13 cellular contexts compared by ENCODE assay signal in the genomic region with DNA sequence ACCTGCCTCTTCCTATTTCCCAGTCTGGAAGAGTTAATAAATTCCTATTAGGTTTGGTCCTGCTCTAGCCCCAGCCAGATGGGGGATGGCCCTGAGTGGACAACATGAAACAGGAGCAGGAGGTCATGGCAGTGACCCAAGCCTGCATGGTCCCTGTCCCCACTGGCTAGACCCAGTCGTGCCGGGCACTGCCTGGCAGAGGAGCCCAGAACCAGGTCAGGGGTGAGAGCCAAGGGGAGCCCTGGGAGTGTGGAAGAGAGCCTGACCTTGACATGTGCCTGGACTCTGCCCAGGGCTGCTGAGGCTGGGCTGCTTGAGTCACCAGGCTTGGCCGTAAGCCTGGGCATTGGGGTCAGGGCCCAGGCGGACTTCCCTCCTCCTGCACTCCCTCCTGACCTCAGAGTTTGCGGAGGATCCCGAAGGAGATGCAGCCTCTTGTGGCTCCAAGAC. TPM values are rescaled to one million over a fixed set of nuclear protein-coding genes. Genes with fewer than 3 reads are reported as not detected.
A peak's percentile ranks its signal among the peaks of the same experiment; 100 is the strongest.
DNase-seq lines count a peak whose midpoint lies in the region; ATAC-seq, FAIRE-seq and TF ChIP-seq lines count a peak whose summit lies in the region.
"Had no signal": no experiment of that assay in that cellular context is flagged by ENCODE, and none has a peak within 500 bp of the region (broad histone marks: within the 10 kb centered on the region; RNA-seq: fewer than 3 reads in every experiment).

No MANE protein-coding gene starts in this region.

- POLR2A ChIA-PET in endothelial cell of umbilical vein (lab: Charles Lee) (no interaction called here), HepG2 (lab: Yijun Ruan, JAX) (no interaction called here)

- TF ChIP-seq CTCF in endothelial cell of umbilical vein (IDR thresholded peaks at IDR 0.05; ENCODE audit: extremely low read depth in 1 of 2, insufficient read depth in 1 of 2, low read depth in 1 of 2, low read length in 2 of 2) (no peak), HepG2 (CRISPR knock-in tag; IDR thresholded peaks at IDR 0.05) (no peak), upper lobe of left lung (IDR thresholded peaks at IDR 0.05) (no peak)

- no peaks in the 10 kb centered on the region for H3K79me2 ChIP-seq in endothelial cell of umbilical vein (ENCODE audit: control insufficient read depth, insufficient read depth, low read length)
- H3K79me2 ChIP-seq in HepG2 (ENCODE audit: insufficient read depth, low read length) = no peaks in the 10 kb centered on the region

- dilution Hi-C loops in endothelial cell of umbilical vein (cut with MboI; ENCODE audit: extremely low pct_ligation_motif_present, low sequenced_read_pairs) = no loop called here

- BruUV-seq in endothelial cell of umbilical vein (replicated peaks; lab: Mats Ljungman, UMichigan) (no TSS peak), HepG2 (replicated peaks; lab: Mats Ljungman, UMichigan) (no TSS peak)

- H3K36me3 ChIP-seq in endothelial cell of umbilical vein (ENCODE audit: control insufficient read depth in 2 of 2, extremely low read depth in 1 of 2, insufficient read depth in 2 of 2, low read length in 2 of 2) (no peaks in the 10 kb centered on the region), HepG2 (replicated peaks in 1 of 2; ENCODE audit: control insufficient read depth in 1 of 2, insufficient read depth in 2 of 2, low read length in 2 of 2) (no peaks in the 10 kb centered on the region), upper lobe of left lung (no peaks in the 10 kb centered on the region)

- CTCF ChIA-PET in endothelial cell of umbilical vein (lab: Charles Lee) (no interaction called here), HepG2 (lab: Yijun Ruan, JAX; ENCODE audit: low intra/inter-chr PET ratio, low total read pairs) (no interaction called here)

- no peaks in the 10 kb centered on the region for H3K9me3 ChIP-seq in endothelial cell of umbilical vein (replicated peaks; ENCODE audit: control insufficient read depth, insufficient read depth, low read length)
- no peaks in the 10 kb centered on the region for H3K9me3 ChIP-seq in HepG2 (ENCODE audit: low read length)
- no peaks in the 10 kb centered on the region for H3K9me3 ChIP-seq in upper lobe of left lung

- intact Hi-C loops in endothelial cell of umbilical vein (cut with micrococcal nuclease) (no loop called here), HepG2 (cut with micrococcal nuclease; ENCODE audit: unreplicated experiment) (no loop called here)

- H2AFZ ChIP-seq in endothelial cell of umbilical vein (ENCODE audit: low read depth, low read length) = no peak overlapping the region
- H2AFZ ChIP-seq in HepG2 (ENCODE audit: low read length) = no peak overlapping the region

- no peaks in the 10 kb centered on the region for H3K9me1 ChIP-seq in endothelial cell of umbilical vein (replicated peaks; ENCODE audit: control insufficient read depth, extremely low read depth, insufficient read depth, low read length)

- in situ Hi-C loops in HepG2 (cut with HindIII; ENCODE audit: extremely low pct_ligation_motif_present, low pct_unique_long_range_greater_than_20kb) = no loop called here

- WGBS in HepG2 (ENCODE audit: low lambda C conversion rate) = 3% methylated on average over 6 of the region's 6 CpGs
- 42 to 54% methylated on average over 4 to 6 of the region's 6 CpGs for WGBS in upper lobe of left lung, 2 donors

- DNase-seq in HS-5 (ENCODE audit: low read depth) = peak; percentile 22
- peak; percentile 13 for DNase-seq in endothelial cell of umbilical vein (ENCODE audit: low read depth, low spot score)
- DNase-seq in HepG2 (ENCODE audit: low spot score) = no peak
- peak; percentile 39 to 43 for DNase-seq in upper lobe of left lung
- no peak for DNase-seq in NCI-H2227 treated with DMSO at 0.1 percent for 48 hours (lab: John Stamatoyannopoulos, UW)
- DNase-seq in DMS153 treated with DMSO at 0.1 percent for 48 hours (lab: John Stamatoyannopoulos, UW; ENCODE audit: unreplicated experiment) = no peak
- DNase-seq in islet precursor cell = no peak
- DNase-seq: activated CD8-positive, alpha-beta memory T cell treated with anti-CD3 and anti-CD28 coated beads, Interleukin-2, amount 50 U/mL, for 4 hours; DMS 273 treated with DMSO at 0.1 percent for 48 hours; effector CD8-positive, alpha-beta T cell; NCI-H2081; T-helper 9 cell had no signal

- TF ChIP-seq EP300 in HepG2 (IDR thresholded peaks at IDR 0.05; ENCODE audit: low read depth in 2 of 2, low read length in 2 of 2) (peak in 1 of 2 experiments; percentile 11; a peak in 1 of 4 replicates), HepG2 (CRISPR knock-in tag; IDR thresholded peaks at IDR 0.05; ENCODE audit: borderline replicate concordance) (no peak), upper lobe of left lung (IDR thresholded peaks at IDR 0.05) (no peak)

- TF ChIP-seq POLR2A in endothelial cell of umbilical vein (IDR thresholded peaks at IDR 0.05; ENCODE audit: low read depth, low read length) = no peak
- no peak for TF ChIP-seq POLR2A in HepG2 (IDR thresholded peaks at IDR 0.05; ENCODE audit: insufficient read depth in 1 of 2, low read depth in 2 of 2, low read length in 2 of 2)
- TF ChIP-seq POLR2A in upper lobe of left lung (IDR thresholded peaks at IDR 0.05) = no peak

- no peak overlapping the region for H3K4me3 ChIP-seq in endothelial cell of umbilical vein (replicated peaks in 1 of 3; ENCODE audit: insufficient read depth in 1 of 3, low read depth in 1 of 3, low read length in 3 of 3)
- H3K4me3 ChIP-seq in HepG2 (replicated peaks in 1 of 3; ENCODE audit: insufficient read depth in 1 of 3, low read depth in 2 of 3, low read length in 3 of 3) = peak overlapping the region in 1 of 3 experiments; percentile 27; a peak in 1 of 6 replicates
- H3K4me3 ChIP-seq in upper lobe of left lung = no peak overlapping the region

- H3K27ac ChIP-seq in endothelial cell of umbilical vein (ENCODE audit: insufficient read depth, low read depth, low read length) (no peak overlapping the region), HepG2 (ENCODE audit: extremely low read length, insufficient read depth, low read length) (no peak overlapping the region), upper lobe of left lung (no peak overlapping the region)

- TF ChIP-seq RAD21 in HepG2 (CRISPR knock-in tag; IDR thresholded peaks at IDR 0.05) = no peak

- no peak overlapping the region for H3K9ac ChIP-seq in endothelial cell of umbilical vein (replicated peaks; ENCODE audit: extremely low read depth, insufficient read depth, low read length)
- no peak overlapping the region for H3K9ac ChIP-seq in HepG2 (ENCODE audit: insufficient read depth, low read depth, low read length)

- FAIRE-seq in endothelial cell of umbilical vein (lab: Jason Lieb, UNC) (no peak), HepG2 (lab: Jason Lieb, UNC) (no peak)

- H4K20me1 ChIP-seq in endothelial cell of umbilical vein (replicated peaks; ENCODE audit: control insufficient read depth, extremely low read depth, insufficient read depth, low read length) (no peaks in the 10 kb centered on the region), HepG2 (ENCODE audit: insufficient read depth, low read length) (no peaks in the 10 kb centered on the region)

- H3K4me2 ChIP-seq in endothelial cell of umbilical vein (ENCODE audit: insufficient read depth, low read length) (no peak overlapping the region), HepG2 (ENCODE audit: low read depth, low read length) (peak overlapping the region; percentile 33)

- peak; percentile 37 for ATAC-seq in HepG2
- ATAC-seq in upper lobe of left lung (ENCODE audit: low FRiP score in 2 of 2) = peak in 1 of 2 donors; percentile 77

- H3K27me3 ChIP-seq in endothelial cell of umbilical vein (ENCODE audit: control insufficient read depth in 2 of 2, insufficient read depth in 2 of 2, low read length in 2 of 2) = peaks cover 32 to 47% of the 10 kb centered on the region in 2 experiments
- peaks cover 27 to 57% of the 10 kb centered on the region in 2 experiments for H3K27me3 ChIP-seq in HepG2 (ENCODE audit: control insufficient read depth in 1 of 2, insufficient read depth in 2 of 2, low read length in 2 of 2)
- H3K27me3 ChIP-seq in upper lobe of left lung = peaks cover 0 to 32% (median 17%) of the 10 kb centered on the region in 4 donors

- peaks cover 2% of the 10 kb centered on the region for H3K4me1 ChIP-seq in endothelial cell of umbilical vein (ENCODE audit: control insufficient read depth, extremely low read depth, insufficient read depth, low read length)
- peaks cover 64% of the 10 kb centered on the region for H3K4me1 ChIP-seq in HepG2 (ENCODE audit: insufficient read depth, low read length)
- H3K4me1 ChIP-seq in upper lobe of left lung = peaks cover 9 to 23% (median 15%) of the 10 kb centered on the region in 4 donors

RNA-seq across cellular contexts. Expression of gene AVP, which starts 3.6 kb away (rescaled TPM):
- total RNA-seq in endothelial cell of umbilical vein = not detected in 2 replicates
- polyA plus RNA-seq in endothelial cell of umbilical vein = not detected in 2 replicates
- polyA plus RNA-seq in endothelial cell of umbilical vein (2011; cell fraction: cytosol; rRNA removed) = not detected in 2 replicates
- not detected in 2 replicates for polyA plus RNA-seq in endothelial cell of umbilical vein (2011; cell fraction: nucleus; rRNA removed)
- not detected in 2 replicates for polyA plus RNA-seq in endothelial cell of umbilical vein (2012)
- not detected in 2 replicates for polyA minus RNA-seq in endothelial cell of umbilical vein
- polyA minus RNA-seq in endothelial cell of umbilical vein (2011; cell fraction: cytosol; rRNA and poly(A)+ RNA removed) = not detected
- polyA minus RNA-seq in endothelial cell of umbilical vein (2011; cell fraction: nucleus; rRNA and poly(A)+ RNA removed) = not detected in 2 replicates
- not detected in 2 replicates for total RNA-seq in HepG2 (2016; rRNA removed; fragmentation: Illumina TruSeq; extraction: Trizol)
- total RNA-seq in HepG2 (2016; cell fraction: cytosol; rRNA removed; fragmentation: Illumina TruSeq; extraction: Trizol; ENCODE audit: low read depth) = not detected in 2 replicates
- not detected in 2 replicates for total RNA-seq in HepG2 (2016; cell fraction: insoluble cytoplasmic fraction; rRNA removed; fragmentation: Illumina TruSeq; extraction: Trizol)
- total RNA-seq in HepG2 (2016; cell fraction: membrane; rRNA removed; fragmentation: Illumina TruSeq; extraction: Trizol) = not detected in 2 replicates
- total RNA-seq in HepG2 (2016; cell fraction: nucleus; rRNA removed; fragmentation: Illumina TruSeq; extraction: Trizol) = not detected in 2 replicates
- 0.12 and 0.21 TPM in 2 replicates for polyA plus RNA-seq in HepG2 (2011; rRNA removed)
- polyA plus RNA-seq in HepG2 (2011; cell fraction: cytosol; rRNA removed) = 0.22 and 0.74 TPM in 2 replicates
- 0.37 and 0.38 TPM in 2 replicates for polyA plus RNA-seq in HepG2 (2011; cell fraction: nucleus; rRNA removed)
- not detected in 2 replicates for polyA plus RNA-seq in HepG2 (2012)
- polyA plus RNA-seq in HepG2 (2016; cell fraction: cytosol; fragmentation: Illumina TruSeq; extraction: Trizol; ENCODE audit: low read depth) = not detected in 2 replicates
- polyA plus RNA-seq in HepG2 (2016; cell fraction: insoluble cytoplasmic fraction; fragmentation: Illumina TruSeq; extraction: Trizol; ENCODE audit: low read depth) = not detected in 2 replicates
- not detected in 2 replicates for polyA plus RNA-seq in HepG2 (2016; cell fraction: membrane; fragmentation: Illumina TruSeq; extraction: Trizol; ENCODE audit: low read depth)
- polyA plus RNA-seq in HepG2 (2016; cell fraction: nucleus; fragmentation: Illumina TruSeq; extraction: Trizol; ENCODE audit: insufficient read depth, low read depth) = not detected in 2 replicates
- not detected in 2 replicates for polyA minus RNA-seq in HepG2 (2011; rRNA and poly(A)+ RNA removed; ENCODE audit: low replicate concordance)
- polyA minus RNA-seq in HepG2 (2011; cell fraction: cytosol; rRNA and poly(A)+ RNA removed) = not detected in 2 replicates
- polyA minus RNA-seq in HepG2 (2011; cell fraction: nucleus; rRNA and poly(A)+ RNA removed) = not detected in 2 replicates
- total RNA-seq in upper lobe of left lung = not detected

RNA-seq across cellular contexts. Expression of gene OXT, which starts 9.5 kb away (rescaled TPM):
- total RNA-seq in endothelial cell of umbilical vein = not detected in 2 replicates
- polyA plus RNA-seq in endothelial cell of umbilical vein = not detected in 2 replicates
- not detected in 2 replicates for polyA plus RNA-seq in endothelial cell of umbilical vein (2011; cell fraction: cytosol; rRNA removed)
- not detected in 2 replicates for polyA plus RNA-seq in endothelial cell of umbilical vein (2011; cell fraction: nucleus; rRNA removed)
- not detected in 2 replicates for polyA plus RNA-seq in endothelial cell of umbilical vein (2012)
- not detected in 2 replicates for polyA minus RNA-seq in endothelial cell of umbilical vein
- polyA minus RNA-seq in endothelial cell of umbilical vein (2011; cell fraction: cytosol; rRNA and poly(A)+ RNA removed) = not detected
- polyA minus RNA-seq in endothelial cell of umbilical vein (2011; cell fraction: nucleus; rRNA and poly(A)+ RNA removed) = not detected in 2 replicates
- not detected in 2 replicates for total RNA-seq in HepG2 (2016; rRNA removed; fragmentation: Illumina TruSeq; extraction: Trizol)
- not detected in 2 replicates for total RNA-seq in HepG2 (2016; cell fraction: cytosol; rRNA removed; fragmentation: Illumina TruSeq; extraction: Trizol; ENCODE audit: low read depth)
- total RNA-seq in HepG2 (2016; cell fraction: insoluble cytoplasmic fraction; rRNA removed; fragmentation: Illumina TruSeq; extraction: Trizol) = not detected in 2 replicates
- not detected in 2 replicates for total RNA-seq in HepG2 (2016; cell fraction: membrane; rRNA removed; fragmentation: Illumina TruSeq; extraction: Trizol)
- not detected in 2 replicates for total RNA-seq in HepG2 (2016; cell fraction: nucleus; rRNA removed; fragmentation: Illumina TruSeq; extraction: Trizol)
- polyA plus RNA-seq in HepG2 (2011; rRNA removed) = not detected in 2 replicates
- polyA plus RNA-seq in HepG2 (2011; cell fraction: cytosol; rRNA removed) = not detected in 2 replicates
- not detected in 2 replicates for polyA plus RNA-seq in HepG2 (2011; cell fraction: nucleus; rRNA removed)
- polyA plus RNA-seq in HepG2 (2012) = not detected in 2 replicates
- not detected in 2 replicates for polyA plus RNA-seq in HepG2 (2016; cell fraction: cytosol; fragmentation: Illumina TruSeq; extraction: Trizol; ENCODE audit: low read depth)
- polyA plus RNA-seq in HepG2 (2016; cell fraction: insoluble cytoplasmic fraction; fragmentation: Illumina TruSeq; extraction: Trizol; ENCODE audit: low read depth) = not detected in 2 replicates
- not detected in 2 replicates for polyA plus RNA-seq in HepG2 (2016; cell fraction: membrane; fragmentation: Illumina TruSeq; extraction: Trizol; ENCODE audit: low read depth)
- not detected in 2 replicates for polyA plus RNA-seq in HepG2 (2016; cell fraction: nucleus; fragmentation: Illumina TruSeq; extraction: Trizol; ENCODE audit: insufficient read depth, low read depth)
- polyA minus RNA-seq in HepG2 (2011; rRNA and poly(A)+ RNA removed; ENCODE audit: low replicate concordance) = not detected in 2 replicates
- not detected in 2 replicates for polyA minus RNA-seq in HepG2 (2011; cell fraction: cytosol; rRNA and poly(A)+ RNA removed)
- polyA minus RNA-seq in HepG2 (2011; cell fraction: nucleus; rRNA and poly(A)+ RNA removed) = not detected in 2 replicates
- total RNA-seq in upper lobe of left lung = 1 to 10 TPM in 1 of 6 donors, not detected in 5; 2.7 TPM

RNA-seq across cellular contexts. Expression of gene MRPS26, which starts 35.1 kb away (rescaled TPM):
- total RNA-seq in endothelial cell of umbilical vein = 41.2 and 43.9 TPM in 2 replicates
- 41.0 and 48.7 TPM in 2 replicates for polyA plus RNA-seq in endothelial cell of umbilical vein
- 39.0 and 48.8 TPM in 2 replicates for polyA plus RNA-seq in endothelial cell of umbilical vein (2011; cell fraction: cytosol; rRNA removed)
- 17.1 and 18.0 TPM in 2 replicates for polyA plus RNA-seq in endothelial cell of umbilical vein (2011; cell fraction: nucleus; rRNA removed)
- 40.9 and 42.0 TPM in 2 replicates for polyA plus RNA-seq in endothelial cell of umbilical vein (2012)
- 12.5 and 16.1 TPM in 2 replicates for polyA minus RNA-seq in endothelial cell of umbilical vein
- polyA minus RNA-seq in endothelial cell of umbilical vein (2011; cell fraction: cytosol; rRNA and poly(A)+ RNA removed) = 23.8 TPM
- 2.9 and 4.5 TPM in 2 replicates for polyA minus RNA-seq in endothelial cell of umbilical vein (2011; cell fraction: nucleus; rRNA and poly(A)+ RNA removed)
- 187 and 201 TPM in 2 replicates for total RNA-seq in HepG2 (2016; rRNA removed; fragmentation: Illumina TruSeq; extraction: Trizol)
- total RNA-seq in HepG2 (2016; cell fraction: cytosol; rRNA removed; fragmentation: Illumina TruSeq; extraction: Trizol; ENCODE audit: low read depth) = 73.7 and 85.4 TPM in 2 replicates
- total RNA-seq in HepG2 (2016; cell fraction: insoluble cytoplasmic fraction; rRNA removed; fragmentation: Illumina TruSeq; extraction: Trizol) = 186 and 201 TPM in 2 replicates
- 110 and 125 TPM in 2 replicates for total RNA-seq in HepG2 (2016; cell fraction: membrane; rRNA removed; fragmentation: Illumina TruSeq; extraction: Trizol)
- 63.7 and 71.2 TPM in 2 replicates for total RNA-seq in HepG2 (2016; cell fraction: nucleus; rRNA removed; fragmentation: Illumina TruSeq; extraction: Trizol)
- polyA plus RNA-seq in HepG2 (2011; rRNA removed) = 89.8 and 96.6 TPM in 2 replicates
- polyA plus RNA-seq in HepG2 (2011; cell fraction: cytosol; rRNA removed) = 91.9 and 140 TPM in 2 replicates
- 52.3 and 57.4 TPM in 2 replicates for polyA plus RNA-seq in HepG2 (2011; cell fraction: nucleus; rRNA removed)
- polyA plus RNA-seq in HepG2 (2012) = 67.7 and 77.8 TPM in 2 replicates
- polyA plus RNA-seq in HepG2 (2016; cell fraction: cytosol; fragmentation: Illumina TruSeq; extraction: Trizol; ENCODE audit: low read depth) = 65.7 and 79.0 TPM in 2 replicates
- 195 and 204 TPM in 2 replicates for polyA plus RNA-seq in HepG2 (2016; cell fraction: insoluble cytoplasmic fraction; fragmentation: Illumina TruSeq; extraction: Trizol; ENCODE audit: low read depth)
- polyA plus RNA-seq in HepG2 (2016; cell fraction: membrane; fragmentation: Illumina TruSeq; extraction: Trizol; ENCODE audit: low read depth) = 80.8 and 93.5 TPM in 2 replicates
- 120 and 125 TPM in 2 replicates for polyA plus RNA-seq in HepG2 (2016; cell fraction: nucleus; fragmentation: Illumina TruSeq; extraction: Trizol; ENCODE audit: insufficient read depth, low read depth)
- 22.4 and 55.0 TPM in 2 replicates for polyA minus RNA-seq in HepG2 (2011; rRNA and poly(A)+ RNA removed; ENCODE audit: low replicate concordance)
- 24.7 and 35.9 TPM in 2 replicates for polyA minus RNA-seq in HepG2 (2011; cell fraction: cytosol; rRNA and poly(A)+ RNA removed)
- polyA minus RNA-seq in HepG2 (2011; cell fraction: nucleus; rRNA and poly(A)+ RNA removed) = 13.3 and 16.5 TPM in 2 replicates
- total RNA-seq in upper lobe of left lung = 10 to 100 TPM; 36.7 to 65.5 (median 51.4) TPM

RNA-seq across cellular contexts. Expression of gene GNRH2, which starts 37.5 kb away (rescaled TPM):
- 1.7 and 1.9 TPM in 2 replicates for total RNA-seq in endothelial cell of umbilical vein
- polyA plus RNA-seq in endothelial cell of umbilical vein = 0.13 TPM in 1 of 2 replicates, not detected in the other
- polyA plus RNA-seq in endothelial cell of umbilical vein (2011; cell fraction: cytosol; rRNA removed) = not detected in 2 replicates
- 2.4 and 3.2 TPM in 2 replicates for polyA plus RNA-seq in endothelial cell of umbilical vein (2011; cell fraction: nucleus; rRNA removed)
- not detected in 2 replicates for polyA plus RNA-seq in endothelial cell of umbilical vein (2012)
- 0.85 and 1.7 TPM in 2 replicates for polyA minus RNA-seq in endothelial cell of umbilical vein
- polyA minus RNA-seq in endothelial cell of umbilical vein (2011; cell fraction: cytosol; rRNA and poly(A)+ RNA removed) = not detected
- 1.3 and 2.8 TPM in 2 replicates for polyA minus RNA-seq in endothelial cell of umbilical vein (2011; cell fraction: nucleus; rRNA and poly(A)+ RNA removed)
- not detected in 2 replicates for total RNA-seq in HepG2 (2016; rRNA removed; fragmentation: Illumina TruSeq; extraction: Trizol)
- not detected in 2 replicates for total RNA-seq in HepG2 (2016; cell fraction: cytosol; rRNA removed; fragmentation: Illumina TruSeq; extraction: Trizol; ENCODE audit: low read depth)
- 0.22 TPM in 1 of 2 replicates, not detected in the other for total RNA-seq in HepG2 (2016; cell fraction: insoluble cytoplasmic fraction; rRNA removed; fragmentation: Illumina TruSeq; extraction: Trizol)
- total RNA-seq in HepG2 (2016; cell fraction: membrane; rRNA removed; fragmentation: Illumina TruSeq; extraction: Trizol) = not detected in 2 replicates
- 0.72 and 1.5 TPM in 2 replicates for total RNA-seq in HepG2 (2016; cell fraction: nucleus; rRNA removed; fragmentation: Illumina TruSeq; extraction: Trizol)
- 0.22 and 0.28 TPM in 2 replicates for polyA plus RNA-seq in HepG2 (2011; rRNA removed)
- polyA plus RNA-seq in HepG2 (2011; cell fraction: cytosol; rRNA removed) = not detected in 2 replicates
- polyA plus RNA-seq in HepG2 (2011; cell fraction: nucleus; rRNA removed) = 2.9 and 3.0 TPM in 2 replicates
- polyA plus RNA-seq in HepG2 (2012) = 0.37 TPM in 1 of 2 replicates, not detected in the other
- polyA plus RNA-seq in HepG2 (2016; cell fraction: cytosol; fragmentation: Illumina TruSeq; extraction: Trizol; ENCODE audit: low read depth) = not detected in 2 replicates
- polyA plus RNA-seq in HepG2 (2016; cell fraction: insoluble cytoplasmic fraction; fragmentation: Illumina TruSeq; extraction: Trizol; ENCODE audit: low read depth) = not detected in 2 replicates
- not detected in 2 replicates for polyA plus RNA-seq in HepG2 (2016; cell fraction: membrane; fragmentation: Illumina TruSeq; extraction: Trizol; ENCODE audit: low read depth)
- 0.96 and 1.2 TPM in 2 replicates for polyA plus RNA-seq in HepG2 (2016; cell fraction: nucleus; fragmentation: Illumina TruSeq; extraction: Trizol; ENCODE audit: insufficient read depth, low read depth)
- polyA minus RNA-seq in HepG2 (2011; rRNA and poly(A)+ RNA removed; ENCODE audit: low replicate concordance) = 0.21 and 1.1 TPM in 2 replicates
- polyA minus RNA-seq in HepG2 (2011; cell fraction: cytosol; rRNA and poly(A)+ RNA removed) = not detected in 2 replicates
- polyA minus RNA-seq in HepG2 (2011; cell fraction: nucleus; rRNA and poly(A)+ RNA removed) = 5.0 and 7.0 TPM in 2 replicates
- 1 to 10 TPM in 1 of 6 donors, not detected in 5; 1.1 TPM for total RNA-seq in upper lobe of left lung
- polyA plus RNA-seq: adipose tissue had no signal

Comparison
In these comparisons a context has a peak if more than half of its experiments do, and no peak if none do; other contexts are left out.
1. DNase-seq: peak in HS-5 (single experiment), endothelial cell of umbilical vein (single experiment) and upper lobe of left lung (2 of 2); none in HepG2 (single experiment), NCI-H2227 treated with DMSO at 0.1 percent for 48 hours (single experiment), DMS153 treated with DMSO at 0.1 percent for 48 hours (single experiment) and islet precursor cell (single experiment).